ENCODE assay signal across 22 cellular contexts in the genomic region with DNA sequence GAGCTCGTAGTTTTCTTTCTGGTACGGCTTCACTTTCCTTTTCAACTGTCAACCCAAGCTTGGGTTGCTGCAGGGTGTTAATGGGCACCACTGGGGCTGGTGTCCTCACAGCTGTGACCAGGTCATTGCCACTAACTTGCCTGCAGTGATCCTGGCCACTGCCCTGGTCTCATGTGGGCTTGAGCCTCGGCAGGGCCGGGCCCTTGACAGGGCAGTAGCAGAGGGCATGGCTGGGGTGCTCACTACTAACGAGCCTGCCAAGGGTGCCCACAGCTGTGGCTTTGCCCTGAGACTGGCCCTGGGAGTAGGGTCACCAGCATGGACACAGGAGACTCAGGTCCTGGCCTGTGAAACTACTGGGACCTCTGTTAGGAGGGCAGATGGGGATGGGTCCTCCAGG. TPM values are rescaled to one million over a fixed set of nuclear protein-coding genes. Genes with fewer than 3 reads are reported as not detected.
"Had no signal": no experiment of that assay in that cellular context is flagged by ENCODE, and none has a peak within 500 bp of the region (broad histone marks: within the 10 kb centered on the region; RNA-seq: fewer than 3 reads in every experiment).

No MANE protein-coding gene starts in this region.

- H3K9me3 ChIP-seq: MG63, SK-N-SH had no signal

- H3K4me3 ChIP-seq: MG63 had no signal

- H3K27ac ChIP-seq: RWPE1 had no signal

- H3K4me2 ChIP-seq: SK-N-SH had no signal

- H3K36me3 ChIP-seq: MG63 had no signal

- ATAC-seq: Panc1, PC-3 had no signal

- DNase-seq: IMR-90; Karpas-422; KG1; MG63; NCI-H1092; NCI-H1105 treated with DMSO at 0.1 percent for 48 hours; NCI-H1417 treated with DMSO at 0.1 percent for 48 hours; NCI-H146; NCI-H1694 treated with DMSO at 0.1 percent for 48 hours; NCI-H1930; NCI-H2081; NCI-H2107; NCI-H2227 treated with DMSO at 0.1 percent for 48 hours; NCI-H524; NCI-H69; NCI-H774; NK-92 treated with Interleukin-12 subunit alpha and Interleukin-12 subunit beta, amount 100 ng/mL, for 24 hours; PC-3; SHP77; SK-N-SH had no signal

RNA-seq across cellular contexts. Expression of a gene that starts 47.7 kb away (rescaled TPM):
- total RNA-seq: IMR-90, PC-3 had no signal
- polyA plus RNA-seq: IMR-90, SK-N-SH had no signal
